In genomic region chr20:481167-481566, GRCh38 we compare ENCODE assay signal across 20 cellular contexts. TPM values are rescaled to one million over a fixed set of nuclear protein-coding genes. Genes with fewer than 3 reads are reported as not detected.
A peak's percentile ranks its signal among the peaks of the same experiment; 100 is the strongest.
DNase-seq lines count a peak whose midpoint lies in the region.
"Had no signal": no experiment of that assay in that cellular context is flagged by ENCODE, and none has a peak within 500 bp of the region (broad histone marks: within the 10 kb centered on the region; RNA-seq: fewer than 3 reads in every experiment).

No MANE protein-coding gene starts in this region.

- intact Hi-C loops in activated CD4-positive, alpha-beta memory T cell treated with anti-CD3 and anti-CD28 coated beads for 36 hours (cut with micrococcal nuclease), result no loop called here

- no peak overlapping the region for H3K4me3 Mint-ChIP-seq in activated CD4-positive, alpha-beta memory T cell treated with anti-CD3 and anti-CD28 coated beads, Interleukin-2, amount 10 ng/mL, durations not matched to agents 7 days and 5 days
- no peak overlapping the region for H3K4me3 Mint-ChIP-seq in activated CD4-positive, alpha-beta memory T cell treated with anti-CD3 and anti-CD28 coated beads for 36 hours
- no peak overlapping the region for H3K4me3 Mint-ChIP-seq in activated naive CD8-positive, alpha-beta T cell treated with anti-CD3 and anti-CD28 coated beads for 36 hours

- peaks cover 16% of the 10 kb centered on the region for H3K4me1 Mint-ChIP-seq in activated CD4-positive, alpha-beta memory T cell treated with anti-CD3 and anti-CD28 coated beads, Interleukin-2, amount 10 ng/mL, durations not matched to agents 7 days and 5 days
- peaks cover 12% of the 10 kb centered on the region for H3K4me1 Mint-ChIP-seq in activated CD4-positive, alpha-beta memory T cell treated with anti-CD3 and anti-CD28 coated beads for 36 hours (ENCODE audit: low read depth)
- H3K4me1 Mint-ChIP-seq in activated naive CD8-positive, alpha-beta T cell treated with anti-CD3 and anti-CD28 coated beads for 36 hours, result peaks cover 19% of the 10 kb centered on the region

- peaks cover 54% of the 10 kb centered on the region for H4K20me1 ChIP-seq in BLaER1

- peaks cover 62% of the 10 kb centered on the region for H3K36me3 Mint-ChIP-seq in activated CD4-positive, alpha-beta memory T cell treated with anti-CD3 and anti-CD28 coated beads, Interleukin-2, amount 10 ng/mL, durations not matched to agents 7 days and 5 days (ENCODE audit: low read depth)
- peaks cover 22% of the 10 kb centered on the region for H3K36me3 Mint-ChIP-seq in activated CD4-positive, alpha-beta memory T cell treated with anti-CD3 and anti-CD28 coated beads for 36 hours
- peaks cover 23% of the 10 kb centered on the region for H3K36me3 Mint-ChIP-seq in activated naive CD8-positive, alpha-beta T cell treated with anti-CD3 and anti-CD28 coated beads for 36 hours

- H3K27me3 ChIP-seq in BLaER1, result no peaks in the 10 kb centered on the region
- H3K27me3 ChIP-seq: BLaER1 treated with 17β-estradiol and CSF1 and Interleukin-3, amounts not matched to agents 10 nM and 100 nM had no signal

- POLR2A ChIA-PET in activated CD4-positive, alpha-beta memory T cell treated with anti-CD3 and anti-CD28 coated beads, Interleukin-2, amount 10 ng/mL, durations not matched to agents 7 days and 5 days (lab: Charles Lee), result no interaction called here
- POLR2A ChIA-PET in activated CD4-positive, alpha-beta memory T cell treated with anti-CD3 and anti-CD28 coated beads for 36 hours (lab: Charles Lee), result no interaction called here

- H3K4me3 ChIP-seq in BLaER1, result no peak overlapping the region
- H3K4me3 ChIP-seq in Jurkat, Clone E6-1 (ENCODE audit: low read length), result no peak overlapping the region
- H3K4me3 ChIP-seq: A549; BLaER1 treated with 17β-estradiol and CSF1 and Interleukin-3, amounts not matched to agents 10 nM and 100 nM had no signal

- H3K27ac ChIP-seq in BLaER1, result no peak overlapping the region
- H3K27ac ChIP-seq: A549; BLaER1 treated with 17β-estradiol and CSF1 and Interleukin-3, amounts not matched to agents 10 nM and 100 nM; HL-60 had no signal

- no peaks in the 10 kb centered on the region for H3K27me3 Mint-ChIP-seq in activated CD4-positive, alpha-beta memory T cell treated with anti-CD3 and anti-CD28 coated beads, Interleukin-2, amount 10 ng/mL, durations not matched to agents 7 days and 5 days
- no peaks in the 10 kb centered on the region for H3K27me3 Mint-ChIP-seq in activated CD4-positive, alpha-beta memory T cell treated with anti-CD3 and anti-CD28 coated beads for 36 hours
- H3K27me3 Mint-ChIP-seq in activated naive CD8-positive, alpha-beta T cell treated with anti-CD3 and anti-CD28 coated beads for 36 hours, result no peaks in the 10 kb centered on the region

- H3K36me3 ChIP-seq in BLaER1, result peaks cover 86% of the 10 kb centered on the region

- peak overlapping the region; percentile 14 for H3K27ac Mint-ChIP-seq in activated CD4-positive, alpha-beta memory T cell treated with anti-CD3 and anti-CD28 coated beads, Interleukin-2, amount 10 ng/mL, durations not matched to agents 7 days and 5 days
- no peak overlapping the region for H3K27ac Mint-ChIP-seq in activated CD4-positive, alpha-beta memory T cell treated with anti-CD3 and anti-CD28 coated beads for 36 hours
- H3K27ac Mint-ChIP-seq in activated naive CD8-positive, alpha-beta T cell treated with anti-CD3 and anti-CD28 coated beads for 36 hours, result peak overlapping the region; percentile 51

- CTCF ChIA-PET in activated CD4-positive, alpha-beta memory T cell treated with anti-CD3 and anti-CD28 coated beads, Interleukin-2, amount 10 ng/mL, durations not matched to agents 7 days and 5 days (lab: Charles Lee), result interaction anchor here (1.5 to 5.9 kb wide), 2 partner anchors 119 to 126 kb away, joined by 3 to 46 read pairs; no protein-coding TSS in a partner anchor
- CTCF ChIA-PET in activated CD4-positive, alpha-beta memory T cell treated with anti-CD3 and anti-CD28 coated beads for 36 hours (lab: Charles Lee), result interaction anchor here (1.0 to 1.4 kb wide), 2 partner anchors 13 to 127 kb away, joined by 3 to 8 read pairs; no protein-coding TSS in a partner anchor

- no peaks in the 10 kb centered on the region; the same call in 1 of the 2 replicates for H3K4me1 ChIP-seq in BLaER1

- no peaks in the 10 kb centered on the region for H3K9me3 Mint-ChIP-seq in activated CD4-positive, alpha-beta memory T cell treated with anti-CD3 and anti-CD28 coated beads, Interleukin-2, amount 10 ng/mL, durations not matched to agents 7 days and 5 days
- H3K9me3 Mint-ChIP-seq in activated CD4-positive, alpha-beta memory T cell treated with anti-CD3 and anti-CD28 coated beads for 36 hours, result no peaks in the 10 kb centered on the region
- no peaks in the 10 kb centered on the region for H3K9me3 Mint-ChIP-seq in activated naive CD8-positive, alpha-beta T cell treated with anti-CD3 and anti-CD28 coated beads for 36 hours

- no peak overlapping the region for H3K4me2 ChIP-seq in BLaER1
- H3K4me2 ChIP-seq: A549; BLaER1 treated with 17β-estradiol and CSF1 and Interleukin-3, amounts not matched to agents 10 nM and 100 nM had no signal

- peak overlapping the region; percentile 26; the same call in 1 of the 2 replicates for H3K9ac ChIP-seq in BLaER1

- DNase-seq in activated CD4-positive, alpha-beta memory T cell treated with anti-CD3 and anti-CD28 coated beads, Interleukin-2, amount 10 ng/mL, durations not matched to agents 7 days and 5 days, result no peak
- no peak for DNase-seq in activated CD4-positive, alpha-beta memory T cell treated with anti-CD3 and anti-CD28 coated beads for 36 hours
- DNase-seq in Jurkat, Clone E6-1 (ENCODE audit: low read depth, low spot score), result peak; percentile 63
- no peak for DNase-seq in activated naive CD8-positive, alpha-beta T cell treated with anti-CD3 and anti-CD28 coated beads for 36 hours
- no peak for DNase-seq in effector CD8-positive, alpha-beta T cell (lab: John Stamatoyannopoulos, UW)
- DNase-seq in cerebellar nuclear complex (lab: John Stamatoyannopoulos, UW) (no peak), GM19240 (ENCODE audit: insufficient read length, low spot score) (no peak)
- DNase-seq: GF-D8, HCEC 1CT, NCI-H1417 treated with DMSO at 0.1 percent for 48 hours, NCI-H187 treated with DMSO at 0.1 percent for 48 hours, NCI-H226, NCI-H524, NCI-H82, RPMI8226, SHP77 treated with DMSO at 0.1 percent for 48 hours had no signal

- no peaks in the 10 kb centered on the region for H3K9me3 ChIP-seq in BLaER1
- H3K9me3 ChIP-seq: A549; BLaER1 treated with 17β-estradiol and CSF1 and Interleukin-3, amounts not matched to agents 10 nM and 100 nM had no signal

RNA-seq across cellular contexts. Expression of gene TBC1D20, which starts 18.8 kb away (rescaled TPM):
- total RNA-seq in activated CD4-positive, alpha-beta memory T cell treated with anti-CD3 and anti-CD28 coated beads, Interleukin-2, amount 10 ng/mL, durations not matched to agents 7 days and 5 days, result 10 to 100 TPM; 27.0 to 28.1 TPM
- 10 to 100 TPM; 18.8 to 20.4 TPM for total RNA-seq in activated CD4-positive, alpha-beta memory T cell treated with anti-CD3 and anti-CD28 coated beads for 36 hours
- 18.2 TPM for polyA plus RNA-seq in Jurkat, Clone E6-1 (2012; ENCODE audit: insufficient read depth, insufficient read length)
- 10 to 100 TPM; 18.4 to 18.6 TPM for total RNA-seq in activated naive CD8-positive, alpha-beta T cell treated with anti-CD3 and anti-CD28 coated beads for 36 hours
